Comparison of ENCODE assay signal across 23 cellular contexts in genomic region chr2:23346781-23347180, GRCh38.
"Had no signal": no experiment of that assay in that cellular context is flagged by ENCODE, and none has a peak within 500 bp of the region (broad histone marks: within the 10 kb centered on the region; RNA-seq: fewer than 3 reads in every experiment).

No MANE protein-coding gene starts in this region.

- H3K36me3 Mint-ChIP-seq: immature natural killer cell, mesothelial cell of epicardium, naive B cell had no signal

- H3K9me3 ChIP-seq: colonic mucosa, heart left ventricle, left lung, lower lobe of right lung, mucosa of descending colon had no signal

- H3K9me3 Mint-ChIP-seq: dendritic cell treated with granulocyte-macrophage colony-stimulating factor and Interleukin-4, amounts not matched to agents 40 ng/mL and 50 ng/mL, for 4 days; effector memory CD8-positive, alpha-beta T cell; endodermal cell had no signal

- H3K27ac ChIP-seq: colonic mucosa, epithelial cell of prostate, foreskin keratinocyte, gastroesophageal sphincter, heart left ventricle, hepatocyte, left lung, lower lobe of right lung had no signal

- DNase-seq: colonic mucosa; cortex of kidney; effector CD8-positive, alpha-beta T cell; effector memory CD8-positive, alpha-beta T cell; erythroblast; foreskin keratinocyte; heart left ventricle; hypothalamus; immature natural killer cell; left cardiac atrium; left lung; left ventricle myocardium superior; lower lobe of right lung; mesenchymal stem cell; mucosa of descending colon; naive B cell had no signal

- H2AFZ ChIP-seq: hepatocyte had no signal

- H3K4me1 ChIP-seq: colonic mucosa, foreskin keratinocyte had no signal

- H3K27me3 ChIP-seq: colonic mucosa, gastroesophageal sphincter had no signal

- H3K36me3 ChIP-seq: colonic mucosa, gastroesophageal sphincter, heart left ventricle, left lung, lower lobe of right lung had no signal

- H3K4me3 Mint-ChIP-seq: dendritic cell treated with granulocyte-macrophage colony-stimulating factor and Interleukin-4, amounts not matched to agents 40 ng/mL and 50 ng/mL, for 4 days; effector memory CD8-positive, alpha-beta T cell; endodermal cell; immature natural killer cell; mesothelial cell of epicardium; naive B cell had no signal

- H3K4me3 ChIP-seq: colonic mucosa, gastroesophageal sphincter, heart left ventricle, hepatocyte, left lung, lower lobe of right lung, mucosa of descending colon had no signal

- H3K27ac Mint-ChIP-seq: dendritic cell treated with granulocyte-macrophage colony-stimulating factor and Interleukin-4, amounts not matched to agents 40 ng/mL and 50 ng/mL, for 4 days; effector memory CD8-positive, alpha-beta T cell; endodermal cell; immature natural killer cell; mesothelial cell of epicardium had no signal

- H3K4me1 Mint-ChIP-seq: endodermal cell, immature natural killer cell, naive B cell had no signal

- ATAC-seq: effector memory CD8-positive, alpha-beta T cell; esophagus mucosa; foreskin keratinocyte; gastroesophageal sphincter; heart left ventricle; left cardiac atrium; left lung; left ventricle myocardium superior; lower lobe of right lung; mucosa of descending colon had no signal

- H3K4me2 ChIP-seq: hepatocyte had no signal
